ENCODE assay signal across 27 cellular contexts in the genomic region with DNA sequence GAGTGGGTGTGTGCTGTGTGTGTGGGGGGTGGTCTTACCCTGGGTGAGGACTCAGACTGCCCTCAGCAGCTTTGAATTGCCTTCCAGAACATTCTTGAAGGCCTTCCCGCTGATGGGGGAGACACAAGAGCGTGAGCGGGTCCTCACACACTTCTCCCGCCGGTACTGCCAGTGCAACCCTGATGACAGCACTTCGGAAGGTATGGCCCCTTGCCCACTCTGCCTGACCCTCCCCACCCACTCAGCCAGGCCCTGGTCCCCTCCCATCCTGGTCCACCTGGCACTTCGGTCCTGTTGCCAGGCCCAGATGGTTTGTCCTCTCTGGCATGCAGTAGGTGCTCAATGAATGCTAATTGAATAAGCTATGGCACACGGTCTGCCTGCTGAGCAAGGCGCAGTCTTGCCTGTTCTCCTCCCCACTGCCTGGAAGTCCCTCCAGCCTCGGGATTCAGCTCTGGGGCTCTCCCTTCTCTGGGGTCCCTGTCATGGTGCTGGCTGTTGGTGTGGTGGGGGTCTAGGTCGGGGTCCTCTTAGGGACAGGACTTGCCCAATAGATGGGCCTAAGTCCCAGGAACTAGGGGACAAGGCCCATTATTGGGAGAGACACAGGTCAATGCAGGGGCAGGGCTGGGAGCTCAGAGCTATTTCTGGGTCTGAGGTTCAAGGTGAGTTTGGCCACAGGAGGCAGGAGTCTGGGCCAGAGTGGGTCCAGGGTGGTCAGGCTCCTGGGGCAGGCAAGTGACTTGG. TPM values are rescaled to one million over a fixed set of nuclear protein-coding genes. Genes with fewer than 3 reads are reported as not detected.
"Had no signal": no experiment of that assay in that cellular context is flagged by ENCODE, and none has a peak within 500 bp of the region (broad histone marks: within the 10 kb centered on the region; RNA-seq: fewer than 3 reads in every experiment).

No MANE protein-coding gene starts in this region.

- H3K27me3 ChIP-seq: brain microvascular endothelial cell, cardiac muscle cell, Peyer's patch had no signal

- H3K4me3 Mint-ChIP-seq: activated CD4-positive, alpha-beta memory T cell treated with anti-CD3 and anti-CD28 coated beads for 36 hours; activated CD4-positive, alpha-beta T cell treated with anti-CD3 and anti-CD28 coated beads, Interleukin-2, amount 10 ng/mL, durations not matched to agents 7 days and 5 days; activated naive CD4-positive, alpha-beta T cell treated with anti-CD3 and anti-CD28 coated beads, Interleukin-2, amount 10 ng/mL, durations not matched to agents 7 days and 5 days; activated T-cell treated with anti-CD3 and anti-CD28 coated beads, Interleukin-2, amount 50 U/mL, for 72 hours had no signal

- H3K9me3 ChIP-seq: Peyer's patch had no signal

- H3K27ac ChIP-seq: brain microvascular endothelial cell, cardiac muscle cell, KMS-11, Peyer's patch, RWPE1 had no signal

- H3K4me1 ChIP-seq: Peyer's patch had no signal

- H3K36me3 Mint-ChIP-seq: activated CD4-positive, alpha-beta memory T cell treated with anti-CD3 and anti-CD28 coated beads for 36 hours; activated naive CD4-positive, alpha-beta T cell treated with anti-CD3 and anti-CD28 coated beads, Interleukin-2, amount 10 ng/mL, durations not matched to agents 7 days and 5 days had no signal

- H3K36me3 ChIP-seq: brain microvascular endothelial cell, cardiac muscle cell, Peyer's patch had no signal

- ATAC-seq: activated T-cell treated with anti-CD3 and anti-CD28 coated beads, Interleukin-2, amount 50 U/mL, for 72 hours; HepG2 had no signal

- H3K4me3 ChIP-seq: cardiac muscle cell, Peyer's patch had no signal

- H3K4me2 ChIP-seq: KMS-11 had no signal

- H3K27ac Mint-ChIP-seq: activated CD4-positive, alpha-beta memory T cell treated with anti-CD3 and anti-CD28 coated beads for 36 hours; activated CD4-positive, alpha-beta T cell treated with anti-CD3 and anti-CD28 coated beads, Interleukin-2, amount 10 ng/mL, durations not matched to agents 7 days and 5 days; activated naive CD4-positive, alpha-beta T cell treated with anti-CD3 and anti-CD28 coated beads, Interleukin-2, amount 10 ng/mL, durations not matched to agents 7 days and 5 days; activated T-cell treated with anti-CD3 and anti-CD28 coated beads, Interleukin-2, amount 50 U/mL, for 72 hours; activated T-helper 2 cell treated with anti-CD3 and anti-CD28 coated beads, Interferon-gamma antibody, Interleukin-2, Interleukin-4, amounts not matched to agents 10 μg/mL and 5 μg/mL and 100 μg/mL, durations not matched to agents 14 hours and 24 hours and 36 hours had no signal

- H3K4me1 Mint-ChIP-seq: activated CD4-positive, alpha-beta T cell treated with anti-CD3 and anti-CD28 coated beads, Interleukin-2, amount 10 ng/mL, durations not matched to agents 7 days and 5 days; activated naive CD4-positive, alpha-beta T cell treated with anti-CD3 and anti-CD28 coated beads, Interleukin-2, amount 10 ng/mL, durations not matched to agents 7 days and 5 days had no signal

- DNase-seq: activated CD4-positive, alpha-beta memory T cell treated with anti-CD3 and anti-CD28 coated beads for 36 hours; activated CD4-positive, alpha-beta T cell treated with anti-CD3 and anti-CD28 coated beads, Interleukin-2, amount 10 ng/mL, durations not matched to agents 7 days and 5 days; activated CD4-positive, CD25-positive, alpha-beta regulatory T cell; activated CD8-positive, alpha-beta memory T cell treated with anti-CD3 and anti-CD28 coated beads for 24 hours; activated gamma-delta T cell treated with Interleukin-2 at 50 U/mL for 16 hours; activated naive CD4-positive, alpha-beta T cell treated with anti-CD3 and anti-CD28 coated beads, Interleukin-2, amount 10 ng/mL, durations not matched to agents 7 days and 5 days; activated T-cell treated with anti-CD3 and anti-CD28 coated beads, Interleukin-2, amount 50 U/mL, for 72 hours; amygdala; brain microvascular endothelial cell; MV-4-11; NCI-H1092 treated with DMSO at 0.1 percent for 48 hours; NCI-H1417 treated with DMSO at 0.1 percent for 48 hours; NCI-H1694; NCI-H2029; NCI-H2107; NCI-H345; NCI-H510A; SHP77 treated with DMSO at 0.1 percent for 48 hours; T-helper 2 cell; T1000 had no signal

RNA-seq across cellular contexts. Expression of a gene that starts 26.4 kb away (rescaled TPM):
- total RNA-seq: activated CD4-positive, alpha-beta memory T cell treated with anti-CD3 and anti-CD28 coated beads for 36 hours; activated CD4-positive, alpha-beta T cell treated with anti-CD3 and anti-CD28 coated beads, Interleukin-2, amount 10 ng/mL, durations not matched to agents 7 days and 5 days; activated T-cell treated with anti-CD3 and anti-CD28 coated beads, Interleukin-2, amount 50 U/mL, for 72 hours; activated T-helper 2 cell treated with anti-CD3 and anti-CD28 coated beads, Interferon-gamma antibody, Interleukin-2, Interleukin-4, amounts not matched to agents 10 μg/mL and 5 μg/mL and 100 μg/mL, durations not matched to agents 14 hours and 24 hours and 36 hours; HepG2; MCF 10A; Peyer's patch had no signal
